17 cellular contexts compared by ENCODE assay signal in the genomic region with DNA sequence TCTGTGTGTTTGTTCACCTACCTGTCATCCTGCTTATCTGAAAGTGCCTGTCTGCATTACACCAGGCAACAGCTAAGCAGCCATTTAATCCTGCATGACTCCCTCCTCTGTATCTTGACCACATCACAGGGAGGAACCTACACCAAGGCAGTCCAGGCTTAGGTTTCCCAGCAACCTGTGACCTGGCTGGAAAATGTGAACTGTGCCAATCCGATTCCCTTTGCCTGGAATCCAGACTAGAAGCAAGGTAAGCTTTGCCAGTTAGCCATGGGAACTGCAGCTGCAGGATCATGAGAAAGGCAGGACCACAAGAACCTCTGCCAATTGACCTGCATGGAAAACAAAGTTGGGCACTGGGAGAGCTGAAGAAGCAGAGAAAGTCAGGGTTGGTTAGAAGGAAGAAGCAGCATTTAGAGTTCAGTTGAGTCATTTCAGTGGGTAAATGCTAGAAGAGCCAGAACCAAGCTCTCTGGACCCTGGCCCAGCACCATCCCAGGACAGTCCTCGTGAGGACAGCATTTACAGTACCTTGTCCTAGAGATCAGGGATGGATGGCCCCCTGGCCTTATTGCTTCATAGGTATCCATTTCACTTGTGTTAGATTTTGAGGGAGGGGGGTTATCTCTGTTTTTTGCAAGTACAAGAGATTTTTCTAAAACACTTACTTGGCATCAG. TPM values are rescaled to one million over a fixed set of nuclear protein-coding genes. Genes with fewer than 3 reads are reported as not detected.
DNase-seq lines count a peak whose midpoint lies in the region; ATAC-seq, FAIRE-seq and TF ChIP-seq lines count a peak whose summit lies in the region.
"Had no signal": no experiment of that assay in that cellular context is flagged by ENCODE, and none has a peak within 500 bp of the region (broad histone marks: within the 10 kb centered on the region; RNA-seq: fewer than 3 reads in every experiment).

No MANE protein-coding gene starts in this region.

- no peaks in the 10 kb centered on the region for H3K9me3 Mint-ChIP-seq in Caco-2 (ENCODE audit: unreplicated experiment)
- H3K9me3 Mint-ChIP-seq in activated T-helper 1 cell treated with anti-CD3 and anti-CD28 coated beads, Interleukin-12 subunit alpha, Interleukin-12 subunit beta, Interleukin-2, Interleukin-4 antibody, amounts not matched to agents 30 ng/mL and 10 ng/mL and 1 ng/mL, durations not matched to agents 14 hours and 24 hours and 36 hours, result peaks cover 4% of the 10 kb centered on the region
- H3K9me3 Mint-ChIP-seq: HFFc6 had no signal

- no peaks in the 10 kb centered on the region for H3K36me3 Mint-ChIP-seq in Caco-2 (ENCODE audit: insufficient read depth, unreplicated experiment)
- H3K36me3 Mint-ChIP-seq in activated T-helper 1 cell treated with anti-CD3 and anti-CD28 coated beads, Interleukin-12 subunit alpha, Interleukin-12 subunit beta, Interleukin-2, Interleukin-4 antibody, amounts not matched to agents 30 ng/mL and 10 ng/mL and 1 ng/mL, durations not matched to agents 14 hours and 24 hours and 36 hours (ENCODE audit: low read depth), result no peaks in the 10 kb centered on the region
- H3K36me3 Mint-ChIP-seq: CD8-positive, alpha-beta memory T cell had no signal

- CTCF ChIA-PET in Caco-2 (lab: Charles Lee), result interaction anchor here (1.1 to 1.4 kb wide), 2 partner anchors 9 to 193 kb away, joined by 3 to 4 read pairs; no protein-coding TSS in a partner anchor

- POLR2A ChIA-PET in Caco-2 (lab: Charles Lee), result no interaction called here

- no peak for DNase-seq in Caco-2
- peak; percentile 31 for DNase-seq in astrocyte of the hippocampus (ENCODE audit: low read depth, low spot score)
- DNase-seq in islet precursor cell, result peak; percentile 71
- DNase-seq in pancreas, result no peak
- DNase-seq in GM03348 (ENCODE audit: low spot score), result no peak
- DNase-seq in DMS114 treated with DMSO at 0.1 percent for 48 hours (lab: John Stamatoyannopoulos, UW; ENCODE audit: unreplicated experiment), result no peak
- DNase-seq in activated T-helper 1 cell treated with anti-CD3 and anti-CD28 coated beads, Interleukin-12 subunit alpha, Interleukin-12 subunit beta, Interleukin-2, Interleukin-4 antibody, amounts not matched to agents 30 ng/mL and 10 ng/mL and 1 ng/mL, durations not matched to agents 14 hours and 24 hours and 36 hours (ENCODE audit: low spot score), result no peak
- DNase-seq in stimulated activated CD4-positive, alpha-beta T cell treated with anti-CD3 and anti-CD28 coated beads, Interleukin-2, amount 100 ng/mL, for 48 hours, result no peak
- DNase-seq: CD8-positive, alpha-beta memory T cell; DMS 273 treated with DMSO at 0.1 percent for 48 hours; HFFc6; Karpas-422; NCI-H1930; NCI-H2171 treated with DMSO at 0.1 percent for 48 hours; NCI-H510A had no signal

- no TSS peak for BruUV-seq in Caco-2 (replicated peaks; lab: Mats Ljungman, UMichigan)

- H3K9me3 ChIP-seq in Caco-2 (0 out of 2 replicates have a peak, but pooled peaks cover 3% of the 10 kb centered on the region), pancreas (no peaks in the 10 kb centered on the region)
- H3K9me3 ChIP-seq: BLaER1 had no signal

- WGBS in pancreas, 2 donors, result 24 to 32% methylated on average over 2 of the region's 2 CpGs

- no peak overlapping the region for H3K4me3 ChIP-seq in Caco-2 (ENCODE audit: low read depth, low read length)
- no peak overlapping the region for H3K4me3 ChIP-seq in pancreas
- H3K4me3 ChIP-seq: BLaER1 had no signal

- H3K27ac Mint-ChIP-seq in Caco-2 (ENCODE audit: unreplicated experiment), result peak overlapping the region; percentile 55
- no peak overlapping the region for H3K27ac Mint-ChIP-seq in activated T-helper 1 cell treated with anti-CD3 and anti-CD28 coated beads, Interleukin-12 subunit alpha, Interleukin-12 subunit beta, Interleukin-2, Interleukin-4 antibody, amounts not matched to agents 30 ng/mL and 10 ng/mL and 1 ng/mL, durations not matched to agents 14 hours and 24 hours and 36 hours
- H3K27ac Mint-ChIP-seq: CD8-positive, alpha-beta memory T cell; HFFc6 had no signal

- TF ChIP-seq CTCF in Caco-2 (IDR thresholded peaks at IDR 0.05; ENCODE audit: insufficient read depth in 1 of 2, low read depth in 1 of 2, low read length in 1 of 2, severe bottlenecking in 1 of 2, unreplicated experiment in 1 of 2) (no peak), pancreas (IDR thresholded peaks at IDR 0.05) (no peak)

- H3K27me3 Mint-ChIP-seq in Caco-2 (ENCODE audit: insufficient read depth, unreplicated experiment), result no peaks in the 10 kb centered on the region
- peaks cover 5% of the 10 kb centered on the region for H3K27me3 Mint-ChIP-seq in activated T-helper 1 cell treated with anti-CD3 and anti-CD28 coated beads, Interleukin-12 subunit alpha, Interleukin-12 subunit beta, Interleukin-2, Interleukin-4 antibody, amounts not matched to agents 30 ng/mL and 10 ng/mL and 1 ng/mL, durations not matched to agents 14 hours and 24 hours and 36 hours (ENCODE audit: insufficient read depth)

- H3K4me1 ChIP-seq in Caco-2, result peaks cover 68% of the 10 kb centered on the region
- peaks cover 16 to 26% (median 20%) of the 10 kb centered on the region in 3 donors for H3K4me1 ChIP-seq in pancreas

- no peaks in the 10 kb centered on the region; the same call in 1 of the 2 replicates for H3K36me3 ChIP-seq in Caco-2 (ENCODE audit: control insufficient read depth, insufficient read depth, low read length)
- H3K36me3 ChIP-seq in pancreas, result no peaks in the 10 kb centered on the region
- H3K36me3 ChIP-seq: BLaER1 had no signal

- H3K27me3 ChIP-seq in Caco-2 (replicated peaks; ENCODE audit: control insufficient read depth, insufficient read depth, low read length), result no peaks in the 10 kb centered on the region
- H3K27me3 ChIP-seq in pancreas, result no peaks in the 10 kb centered on the region

- FAIRE-seq in pancreas (lab: Jason Lieb, UNC), result no peak

- H3K4me1 Mint-ChIP-seq in Caco-2 (ENCODE audit: low read depth, unreplicated experiment), result peaks cover 35% of the 10 kb centered on the region
- peaks cover 11% of the 10 kb centered on the region for H3K4me1 Mint-ChIP-seq in activated T-helper 1 cell treated with anti-CD3 and anti-CD28 coated beads, Interleukin-12 subunit alpha, Interleukin-12 subunit beta, Interleukin-2, Interleukin-4 antibody, amounts not matched to agents 30 ng/mL and 10 ng/mL and 1 ng/mL, durations not matched to agents 14 hours and 24 hours and 36 hours (ENCODE audit: low read depth)

- no peak overlapping the region for H3K27ac ChIP-seq in pancreas
- H3K27ac ChIP-seq: 22Rv1, BLaER1 had no signal

- peak overlapping the region; percentile 22 for H3K4me3 Mint-ChIP-seq in Caco-2 (ENCODE audit: unreplicated experiment)
- no peak overlapping the region for H3K4me3 Mint-ChIP-seq in activated T-helper 1 cell treated with anti-CD3 and anti-CD28 coated beads, Interleukin-12 subunit alpha, Interleukin-12 subunit beta, Interleukin-2, Interleukin-4 antibody, amounts not matched to agents 30 ng/mL and 10 ng/mL and 1 ng/mL, durations not matched to agents 14 hours and 24 hours and 36 hours
- H3K4me3 Mint-ChIP-seq: HFFc6 had no signal

- intact Hi-C loops in Caco-2 (cut with micrococcal nuclease; ENCODE audit: unreplicated experiment), result loop anchor here (2.0 to 10.0 kb wide), 2 partner anchors 14 to 466 kb away; no protein-coding TSS in a partner anchor
- intact Hi-C loops in pancreas (cut with DNase I), result loop anchor here in 1 of 3 donors (10.0 kb wide), 1 partner anchor 466 kb away; no protein-coding TSS in a partner anchor
- intact Hi-C loops in activated T-helper 1 cell treated with anti-CD3 and anti-CD28 coated beads, Interleukin-12 subunit alpha, Interleukin-12 subunit beta, Interleukin-2, Interleukin-4 antibody, amounts not matched to agents 30 ng/mL and 10 ng/mL and 1 ng/mL, durations not matched to agents 14 hours and 24 hours and 36 hours (cut with micrococcal nuclease), result loop anchor here (5.0 to 10.0 kb wide), 3 partner anchors 656 to 1432 kb away; a partner anchor contains a TSS

- peak in 3 of 4 donors; percentile 11 to 39 (median 17) for ATAC-seq in pancreas

RNA-seq across cellular contexts. Expression of a gene that starts 6.1 kb away (rescaled TPM):
- total RNA-seq in Caco-2 (2022) (320 and 326 TPM in 2 replicates), pancreas (100 to 1,000 TPM in 5 of 6 donors, 10 to 100 TPM in 1; 95.0 to 213 (median 192) TPM)
- 100 to 1,000 TPM in 1 of 2 donors, 10 to 100 TPM in 1; 93.4 to 141 TPM for polyA plus RNA-seq in pancreas
- 12.3 TPM in 2 replicates for total RNA-seq in activated T-helper 1 cell treated with anti-CD3 and anti-CD28 coated beads, Interleukin-12 subunit alpha, Interleukin-12 subunit beta, Interleukin-2, Interleukin-4 antibody, amounts not matched to agents 30 ng/mL and 10 ng/mL and 1 ng/mL, durations not matched to agents 14 hours and 24 hours and 36 hours

Comparison
In these comparisons a context has a peak if more than half of its experiments do, and no peak if none do; other contexts are left out.
1. DNase-seq: peak in astrocyte of the hippocampus (single experiment) and islet precursor cell (single experiment); none in Caco-2 (0 of 2), pancreas (0 of 6), GM03348 (single experiment), DMS114 treated with DMSO at 0.1 percent for 48 hours (single experiment), activated T-helper 1 cell treated with anti-CD3 and anti-CD28 coated beads, Interleukin-12 subunit alpha, Interleukin-12 subunit beta, Interleukin-2, Interleukin-4 antibody, amounts not matched to agents 30 ng/mL and 10 ng/mL and 1 ng/mL, durations not matched to agents 14 hours and 24 hours and 36 hours (single experiment) and stimulated activated CD4-positive, alpha-beta T cell treated with anti-CD3 and anti-CD28 coated beads, Interleukin-2, amount 100 ng/mL, for 48 hours (0 of 2).